ENCODE assay signal across 16 cellular contexts in the genomic region with DNA sequence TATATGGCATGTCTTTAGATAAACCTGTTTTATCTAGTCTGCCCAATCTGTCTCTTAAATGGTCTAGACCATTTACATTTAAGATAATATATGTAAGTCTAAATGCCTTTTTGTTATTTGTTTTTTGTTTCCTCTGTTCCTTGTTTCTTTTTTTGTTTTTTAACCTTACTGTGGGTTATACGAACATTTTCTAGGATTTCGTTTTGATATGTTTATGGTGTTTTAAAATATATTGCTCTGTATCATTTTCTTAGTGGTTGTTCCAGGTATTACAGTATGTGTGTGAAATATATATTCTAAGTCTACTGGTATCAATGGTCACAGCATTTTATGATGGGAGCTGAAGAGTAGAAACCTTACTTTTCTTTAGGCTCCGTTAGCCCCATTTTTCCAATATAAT. TPM values are rescaled to one million over a fixed set of nuclear protein-coding genes. Genes with fewer than 3 reads are reported as not detected.
A peak's percentile ranks its signal among the peaks of the same experiment; 100 is the strongest.
DNase-seq lines count a peak whose midpoint lies in the region; ATAC-seq, FAIRE-seq and TF ChIP-seq lines count a peak whose summit lies in the region.
"Had no signal": no experiment of that assay in that cellular context is flagged by ENCODE, and none has a peak within 500 bp of the region (broad histone marks: within the 10 kb centered on the region; RNA-seq: fewer than 3 reads in every experiment).

No MANE protein-coding gene starts in this region.

- H3K9me3 ChIP-seq in kidney (ENCODE audit: control insufficient read depth in 1 of 2, low read length in 2 of 2) (no peaks in the 10 kb centered on the region), gastroesophageal sphincter (no peaks in the 10 kb centered on the region)

- no peak for TF ChIP-seq POLR2A in gastroesophageal sphincter (IDR thresholded peaks at IDR 0.05)
- TF ChIP-seq POLR2A in GM12892 (IDR thresholded peaks at IDR 0.05; ENCODE audit: low read depth, low read length), result no peak

- no peak overlapping the region for H3K27ac Mint-ChIP-seq in natural killer cell
- peak overlapping the region in 1 of 2 donors; percentile 22 for H3K27ac Mint-ChIP-seq in natural killer cell treated with Interleukin-12 subunit alpha and Interleukin-12 subunit beta and Interleukin-15 and Interleukin-18, amount 100 ng/mL, for 72 hours
- H3K27ac Mint-ChIP-seq: activated B cell treated with CpG ODN at 0.5 μM for 24 hours had no signal

- H3K4me3 Mint-ChIP-seq in natural killer cell, result no peak overlapping the region
- H3K4me3 Mint-ChIP-seq in natural killer cell treated with Interleukin-12 subunit alpha and Interleukin-12 subunit beta and Interleukin-15 and Interleukin-18, amount 100 ng/mL, for 72 hours, result no peak overlapping the region
- H3K4me3 Mint-ChIP-seq: activated B cell treated with CpG ODN at 0.5 μM for 24 hours, IgD-negative memory B cell had no signal

- peak; percentile 7 for TF ChIP-seq CTCF in natural killer cell (IDR thresholded peaks at IDR 0.05)
- TF ChIP-seq CTCF in kidney (IDR thresholded peaks at IDR 0.05; ENCODE audit: borderline replicate concordance, extremely low read depth, insufficient read depth), result no peak
- peak in 1 of 4 experiments; percentile 22 for TF ChIP-seq CTCF in gastroesophageal sphincter (IDR thresholded peaks at IDR 0.05)

- H3K27ac ChIP-seq in kidney (ENCODE audit: low read depth in 2 of 2, low read length in 2 of 2), result no peak overlapping the region
- H3K27ac ChIP-seq in gastroesophageal sphincter, result no peak overlapping the region
- H3K27ac ChIP-seq: cardiac muscle cell had no signal

- H3K4me3 ChIP-seq in kidney (ENCODE audit: low read length in 2 of 2), result no peak overlapping the region
- H3K4me3 ChIP-seq in gastroesophageal sphincter, result no peak overlapping the region
- H3K4me3 ChIP-seq: cardiac muscle cell had no signal

- intact Hi-C loops in natural killer cell (cut with micrococcal nuclease) (no loop called here), kidney (cut with DNase I) (no loop called here)

- no peaks in the 10 kb centered on the region for H3K36me3 Mint-ChIP-seq in natural killer cell
- peaks cover 12% of the 10 kb centered on the region for H3K36me3 Mint-ChIP-seq in natural killer cell treated with Interleukin-12 subunit alpha and Interleukin-12 subunit beta and Interleukin-15 and Interleukin-18, amount 100 ng/mL, for 72 hours

- H3K9me3 Mint-ChIP-seq in natural killer cell, result no peaks in the 10 kb centered on the region
- no peaks in the 10 kb centered on the region for H3K9me3 Mint-ChIP-seq in natural killer cell treated with Interleukin-12 subunit alpha and Interleukin-12 subunit beta and Interleukin-15 and Interleukin-18, amount 100 ng/mL, for 72 hours
- H3K9me3 Mint-ChIP-seq: activated B cell treated with CpG ODN at 0.5 μM for 24 hours, IgD-negative memory B cell had no signal

- ATAC-seq in natural killer cell (no peak), gastroesophageal sphincter (no peak)
- no peak for ATAC-seq in natural killer cell treated with Interleukin-12 subunit alpha and Interleukin-12 subunit beta and Interleukin-15 and Interleukin-18, amount 100 ng/mL, for 72 hours

- FAIRE-seq in TTC549 (lab: Jason Lieb, UNC) (peak; percentile 57), kidney (lab: Jason Lieb, UNC) (peak; percentile 33), GM19239 (lab: Jason Lieb, UNC) (no peak), GM12892 (lab: Jason Lieb, UNC) (no peak)
- FAIRE-seq: keratinocyte had no signal

- no peaks in the 10 kb centered on the region for H3K27me3 ChIP-seq in gastroesophageal sphincter
- H3K27me3 ChIP-seq: cardiac muscle cell had no signal

- DNase-seq in natural killer cell, result no peak
- no peak for DNase-seq in natural killer cell treated with Interleukin-12 subunit alpha and Interleukin-12 subunit beta and Interleukin-15 and Interleukin-18, amount 100 ng/mL, for 72 hours (ENCODE audit: low spot score)
- DNase-seq in kidney, result no peak
- no peak for DNase-seq in GM19239 (ENCODE audit: insufficient read length, low spot score)
- no peak for DNase-seq in GM12892 (ENCODE audit: insufficient read length)
- DNase-seq in NCI-H1105 treated with DMSO at 0.1 percent for 48 hours (lab: John Stamatoyannopoulos, UW), result no peak
- DNase-seq: activated B cell treated with CpG ODN at 0.5 μM for 24 hours; activated effector memory CD4-positive, alpha-beta T cell treated with Interleukin-2 at 50 U/mL for 16 hours; COR-L47; NCI-H1048; T-helper 1 cell had no signal

- 85 to 98% methylated on average over 3 of the region's 3 CpGs for WGBS in gastroesophageal sphincter (ENCODE audit: low coverage in 1 of 2), 2 donors

- H3K9ac ChIP-seq in kidney (ENCODE audit: low read length in 2 of 2), result no peak overlapping the region

- H3K4me1 ChIP-seq in kidney (ENCODE audit: control insufficient read depth in 1 of 2, insufficient read depth in 1 of 2, low read depth in 1 of 2, low read length in 2 of 2) (peaks cover 0 to 3% of the 10 kb centered on the region in 2 donors), gastroesophageal sphincter (peaks cover 0 to 6% (median 0%) of the 10 kb centered on the region in 3 donors)

- H3K4me1 Mint-ChIP-seq in natural killer cell, result peaks cover 0 to 24% of the 10 kb centered on the region in 2 donors
- peaks cover 23 to 26% of the 10 kb centered on the region in 2 donors for H3K4me1 Mint-ChIP-seq in natural killer cell treated with Interleukin-12 subunit alpha and Interleukin-12 subunit beta and Interleukin-15 and Interleukin-18, amount 100 ng/mL, for 72 hours (ENCODE audit: low read depth in 2 of 2)

- H3K36me3 ChIP-seq in kidney (ENCODE audit: control insufficient read depth in 1 of 2, insufficient read depth in 2 of 2, low read length in 2 of 2) (peaks cover 0 to 5% of the 10 kb centered on the region in 2 donors), gastroesophageal sphincter (peaks cover 0 to 28% of the 10 kb centered on the region in 2 donors)

- no peaks in the 10 kb centered on the region for H3K27me3 Mint-ChIP-seq in natural killer cell (ENCODE audit: low read depth in 2 of 2)
- H3K27me3 Mint-ChIP-seq in natural killer cell treated with Interleukin-12 subunit alpha and Interleukin-12 subunit beta and Interleukin-15 and Interleukin-18, amount 100 ng/mL, for 72 hours, result no peaks in the 10 kb centered on the region
- H3K27me3 Mint-ChIP-seq: activated B cell treated with CpG ODN at 0.5 μM for 24 hours, IgD-negative memory B cell had no signal

- no peak for TF ChIP-seq EP300 in gastroesophageal sphincter (IDR thresholded peaks at IDR 0.05)

RNA-seq across cellular contexts. Expression of a gene that starts 13.4 kb away (rescaled TPM):
- total RNA-seq in natural killer cell (10 to 100 TPM; 27.4 to 56.9 (median 39.9) TPM), kidney (32.7 TPM), gastroesophageal sphincter (100 to 1,000 TPM in 1 of 4 donors, 10 to 100 TPM in 2, 1 to 10 TPM in 1; 8.5 to 120 (median 41.7) TPM)
- 10 to 100 TPM; 19.2 to 26.6 TPM for total RNA-seq in natural killer cell treated with Interleukin-12 subunit alpha and Interleukin-12 subunit beta and Interleukin-15 and Interleukin-18, amount 100 ng/mL, for 72 hours
- 6.5 TPM for polyA plus RNA-seq in kidney (ENCODE audit: insufficient read depth, low read depth, low replicate concordance)
- 5.5 TPM for polyA plus RNA-seq in GM12892 (2012; ENCODE audit: missing spikeins)
